9 cellular contexts compared by ENCODE assay signal in the genomic region with DNA sequence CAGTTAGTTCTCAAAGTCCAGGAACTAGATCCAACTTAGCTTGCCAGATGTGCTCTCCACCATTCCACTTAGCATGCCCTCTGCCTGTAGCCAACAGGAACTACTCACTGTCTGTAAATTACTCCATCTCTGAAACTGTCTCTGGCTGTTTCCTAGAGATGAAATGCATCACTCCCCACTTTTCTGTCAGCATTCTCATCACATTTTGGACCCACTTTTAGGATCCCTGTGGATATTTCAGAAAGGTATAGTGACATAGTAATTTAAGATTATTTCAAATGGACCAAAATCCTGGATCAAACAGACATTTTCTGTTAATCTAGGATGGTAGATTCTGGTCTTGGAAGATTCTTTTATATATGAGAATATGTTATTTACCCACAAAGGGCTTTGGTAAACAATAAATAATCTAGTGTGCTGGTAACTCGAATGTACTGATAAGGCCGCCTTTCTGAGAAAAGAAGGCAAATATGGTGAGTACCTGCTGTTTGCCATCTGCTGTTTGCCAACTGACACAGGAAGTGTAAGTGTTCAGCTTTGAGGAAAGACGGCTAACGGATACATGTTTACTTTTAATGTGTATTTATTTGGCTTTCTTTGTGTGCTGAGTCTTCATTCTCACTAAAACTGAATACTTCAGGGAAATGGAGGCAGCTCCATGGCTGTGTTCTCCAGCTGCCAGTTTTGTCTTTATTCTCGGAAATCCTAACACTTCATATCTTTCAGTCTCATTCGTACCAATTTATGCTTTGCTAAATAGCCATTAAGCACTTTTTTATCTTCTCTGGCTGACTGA.
DNase-seq lines count a peak whose midpoint lies in the region; ATAC-seq, FAIRE-seq and TF ChIP-seq lines count a peak whose summit lies in the region.
"Had no signal": no experiment of that assay in that cellular context is flagged by ENCODE, and none has a peak within 500 bp of the region (broad histone marks: within the 10 kb centered on the region; RNA-seq: fewer than 3 reads in every experiment).

No MANE protein-coding gene starts in this region.

- WGBS in A549 (ENCODE audit: missing lambda C conversion rate), result 8% methylated on average over 6 of the region's 6 CpGs
- WGBS in psoas muscle, 3 donors, result 77 to 79% (median 79%) methylated on average over 6 of the region's 6 CpGs

- POLR2A ChIA-PET in A549 (lab: Yijun Ruan, JAX), result no interaction called here

- no peak overlapping the region for H3K27ac Mint-ChIP-seq in activated naive CD4-positive, alpha-beta T cell treated with anti-CD3 and anti-CD28 coated beads for 36 hours

- H3K4me1 Mint-ChIP-seq in activated naive CD4-positive, alpha-beta T cell treated with anti-CD3 and anti-CD28 coated beads for 36 hours (ENCODE audit: low read depth), result peaks cover 5% of the 10 kb centered on the region
- H3K4me1 Mint-ChIP-seq in activated T-cell treated with anti-CD3 and anti-CD28 coated beads, Interleukin-2, amount 50 U/mL, for 4 hours (ENCODE audit: low read depth), result no peaks in the 10 kb centered on the region

- FAIRE-seq in A549 (lab: Jason Lieb, UNC) (peak; percentile 78), GM12891 (lab: Jason Lieb, UNC) (peak; percentile 70)

- H3K4me1 ChIP-seq in A549, result no peaks in the 10 kb centered on the region
- peaks cover 29% of the 10 kb centered on the region for H3K4me1 ChIP-seq in endocrine pancreas (ENCODE audit: control insufficient read depth, insufficient read depth, low read length)
- no peaks in the 10 kb centered on the region for H3K4me1 ChIP-seq in psoas muscle

- H3K27ac ChIP-seq in A549, result no peak overlapping the region
- no peak overlapping the region for H3K27ac ChIP-seq in psoas muscle

- intact Hi-C loops in psoas muscle (cut with DNase I), result no loop called here
- intact Hi-C loops in activated naive CD4-positive, alpha-beta T cell treated with anti-CD3 and anti-CD28 coated beads for 36 hours (cut with micrococcal nuclease), result no loop called here

- 0 out of 3 replicates have a peak overlapping the region, but pooled peaks have one; percentile 18 for H3K4me2 ChIP-seq in A549

- H3K4me3 Mint-ChIP-seq in activated naive CD4-positive, alpha-beta T cell treated with anti-CD3 and anti-CD28 coated beads for 36 hours, result no peak overlapping the region
- H3K4me3 Mint-ChIP-seq in activated T-cell treated with anti-CD3 and anti-CD28 coated beads, Interleukin-2, amount 50 U/mL, for 4 hours, result no peak overlapping the region

- H3K9me3 ChIP-seq in A549, result no peaks in the 10 kb centered on the region
- no peaks in the 10 kb centered on the region for H3K9me3 ChIP-seq in endocrine pancreas (ENCODE audit: control insufficient read depth, low read length)
- H3K9me3 ChIP-seq in psoas muscle, result no peaks in the 10 kb centered on the region

- peaks cover 22% of the 10 kb centered on the region for H3K27me3 Mint-ChIP-seq in activated naive CD4-positive, alpha-beta T cell treated with anti-CD3 and anti-CD28 coated beads for 36 hours (ENCODE audit: low read depth)
- H3K27me3 Mint-ChIP-seq in activated T-cell treated with anti-CD3 and anti-CD28 coated beads, Interleukin-2, amount 50 U/mL, for 4 hours (ENCODE audit: low read depth), result peaks cover 8% of the 10 kb centered on the region

- H3K36me3 ChIP-seq in endocrine pancreas (ENCODE audit: control insufficient read depth, insufficient read depth, low read length) (no peaks in the 10 kb centered on the region), psoas muscle (ENCODE audit: insufficient read depth in 1 of 2, low read depth in 1 of 2) (no peaks in the 10 kb centered on the region)

- peak in 1 of 2 experiments; percentile 52 for DNase-seq in A549 (ENCODE audit: low read depth in 1 of 2, low spot score in 1 of 2)
- DNase-seq in GM12891 (ENCODE audit: insufficient read length, low spot score), result no peak
- DNase-seq in NCI-H460 (ENCODE audit: extremely low read depth, low read depth), result peak; percentile 12
- DNase-seq in psoas muscle, result no peak
- DNase-seq in activated naive CD4-positive, alpha-beta T cell treated with anti-CD3 and anti-CD28 coated beads for 36 hours, result no peak
- DNase-seq in GF-D8 (lab: John Stamatoyannopoulos, UW), result no peak
- DNase-seq in activated T-cell treated with anti-CD3 and anti-CD28 coated beads, Interleukin-2, amount 50 U/mL, for 4 hours, result no peak

- peak; percentile 10 to 26; a peak in 1 of 5 replicates for TF ChIP-seq RAD21 in A549 (conservative IDR thresholded peaks at IDR 0.05 in 1 of 2, IDR thresholded peaks at IDR 0.05 in 1 of 2)

- TF ChIP-seq POLR2A in A549 (IDR thresholded peaks at IDR 0.05; ENCODE audit: low read length) (no peak), GM12891 (IDR thresholded peaks at IDR 0.05; ENCODE audit: low read depth, low read length) (no peak)

- H3K9ac ChIP-seq in endocrine pancreas (ENCODE audit: control insufficient read depth, insufficient read depth, low read length), result no peak overlapping the region

- H3K36me3 Mint-ChIP-seq in activated naive CD4-positive, alpha-beta T cell treated with anti-CD3 and anti-CD28 coated beads for 36 hours (ENCODE audit: low read depth), result no peaks in the 10 kb centered on the region
- H3K36me3 Mint-ChIP-seq in activated T-cell treated with anti-CD3 and anti-CD28 coated beads, Interleukin-2, amount 50 U/mL, for 4 hours (ENCODE audit: insufficient read depth), result no peaks in the 10 kb centered on the region

- no peak for TF ChIP-seq EP300 in A549 (IDR thresholded peaks at IDR 0.05)

- peak; percentile 76 to 90; a peak in 5 of 6 replicates for ATAC-seq in A549
- no peak for ATAC-seq in psoas muscle
- ATAC-seq in activated T-cell treated with anti-CD3 and anti-CD28 coated beads, Interleukin-2, amount 50 U/mL, for 4 hours, result no peak

- no peak overlapping the region for H3K4me3 ChIP-seq in A549
- H3K4me3 ChIP-seq in endocrine pancreas (ENCODE audit: control insufficient read depth, insufficient read depth, low read length), result peak overlapping the region; percentile 59
- no peak overlapping the region for H3K4me3 ChIP-seq in psoas muscle
- H3K4me3 ChIP-seq: lung had no signal

- TF ChIP-seq CTCF in A549 (IDR thresholded peaks at IDR 0.05) (peak; percentile 32), psoas muscle (IDR thresholded peaks at IDR 0.05) (no peak)

- H3K9me3 Mint-ChIP-seq in activated naive CD4-positive, alpha-beta T cell treated with anti-CD3 and anti-CD28 coated beads for 36 hours, result no peaks in the 10 kb centered on the region
- no peaks in the 10 kb centered on the region for H3K9me3 Mint-ChIP-seq in activated T-cell treated with anti-CD3 and anti-CD28 coated beads, Interleukin-2, amount 50 U/mL, for 4 hours

- no peaks in the 10 kb centered on the region for H3K27me3 ChIP-seq in endocrine pancreas (ENCODE audit: control insufficient read depth, insufficient read depth, low read length)
- no peaks in the 10 kb centered on the region for H3K27me3 ChIP-seq in psoas muscle (ENCODE audit: insufficient read depth in 3 of 3, low read length in 2 of 3)

- CTCF ChIA-PET in A549 (lab: Yijun Ruan, JAX), result interaction anchor here (0.6 to 7.1 kb wide), 7 partner anchors 9 to 1619 kb away, joined by 3 to 68 read pairs (median 4); no protein-coding TSS in a partner anchor
- CTCF ChIA-PET in activated naive CD4-positive, alpha-beta T cell treated with anti-CD3 and anti-CD28 coated beads for 36 hours (lab: Charles Lee), result no interaction called here

TF ChIP-seq in A549, 52 proteins besides CTCF, POLR2A, EP300 and RAD21 (continues in another document):
- no peak for TF ChIP-seq BHLHE40 (IDR thresholded peaks at IDR 0.05; ENCODE audit: low read depth, low read length)
- TF ChIP-seq EHF (CRISPR knock-in tag; IDR thresholded peaks at IDR 0.05), result no peak
- TF ChIP-seq, protein P1, sequence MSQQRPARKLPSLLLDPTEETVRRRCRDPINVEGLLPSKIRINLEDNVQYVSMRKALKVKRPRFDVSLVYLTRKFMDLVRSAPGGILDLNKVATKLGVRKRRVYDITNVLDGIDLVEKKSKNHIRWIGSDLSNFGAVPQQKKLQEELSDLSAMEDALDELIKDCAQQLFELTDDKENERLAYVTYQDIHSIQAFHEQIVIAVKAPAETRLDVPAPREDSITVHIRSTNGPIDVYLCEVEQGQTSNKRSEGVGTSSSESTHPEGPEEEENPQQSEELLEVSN (IDR thresholded peaks at IDR 0.05; ENCODE audit: borderline replicate concordance, low read depth), result no peak
- no peak for TF ChIP-seq RARB (CRISPR knock-in tag; IDR thresholded peaks at IDR 0.05)
- no peak for TF ChIP-seq POLR2AphosphoS2 (conservative IDR thresholded peaks at IDR 0.05; ENCODE audit: low read length)
- TF ChIP-seq FOXS1 (CRISPR knock-in tag; IDR thresholded peaks at IDR 0.05), result no peak
- TF ChIP-seq, protein P2, sequence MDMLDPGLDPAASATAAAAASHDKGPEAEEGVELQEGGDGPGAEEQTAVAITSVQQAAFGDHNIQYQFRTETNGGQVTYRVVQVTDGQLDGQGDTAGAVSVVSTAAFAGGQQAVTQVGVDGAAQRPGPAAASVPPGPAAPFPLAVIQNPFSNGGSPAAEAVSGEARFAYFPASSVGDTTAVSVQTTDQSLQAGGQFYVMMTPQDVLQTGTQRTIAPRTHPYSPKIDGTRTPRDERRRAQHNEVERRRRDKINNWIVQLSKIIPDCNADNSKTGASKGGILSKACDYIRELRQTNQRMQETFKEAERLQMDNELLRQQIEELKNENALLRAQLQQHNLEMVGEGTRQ (IDR thresholded peaks at IDR 0.05), result no peak
- TF ChIP-seq KDM5A (IDR thresholded peaks at IDR 0.05), result no peak

TF ChIP-seq in GM12891, 5 proteins besides CTCF, POLR2A, EP300 and RAD21:
- no peak for TF ChIP-seq POLR2AphosphoS5 (IDR thresholded peaks at IDR 0.05; ENCODE audit: low read depth, low read length)

Comparison
In these comparisons a context has a peak if more than half of its experiments do, and no peak if none do; other contexts are left out.
1. ATAC-seq: peak in A549 (2 of 2); none in psoas muscle (0 of 4) and activated T-cell treated with anti-CD3 and anti-CD28 coated beads, Interleukin-2, amount 50 U/mL, for 4 hours (0 of 2).